ENCODE assay signal across 19 cellular contexts in genomic region chr1:65564493-65564892, GRCh38.
DNase-seq lines count a peak whose midpoint lies in the region; ATAC-seq and TF ChIP-seq lines count a peak whose summit lies in the region.
"Had no signal": no experiment of that assay in that cellular context is flagged by ENCODE, and none has a peak within 500 bp of the region (broad histone marks: within the 10 kb centered on the region; RNA-seq: fewer than 3 reads in every experiment).

No MANE protein-coding gene starts in this region.

- no peak for TF ChIP-seq CTCF in chondrocyte (IDR thresholded peaks at IDR 0.05)
- no peak for TF ChIP-seq CTCF in nephron progenitor cell (IDR thresholded peaks at IDR 0.05)
- TF ChIP-seq CTCF in upper lobe of left lung (IDR thresholded peaks at IDR 0.05), result no peak

- H3K9me3 Mint-ChIP-seq in chondrocyte (ENCODE audit: low read depth) (no peaks in the 10 kb centered on the region), nephron progenitor cell (peaks cover 12% of the 10 kb centered on the region)
- H3K9me3 Mint-ChIP-seq in activated CD4-positive, alpha-beta T cell treated with anti-CD3 and anti-CD28 coated beads, Interleukin-2, amount 10 ng/mL, durations not matched to agents 7 days and 5 days, result no peaks in the 10 kb centered on the region

- H3K36me3 Mint-ChIP-seq in chondrocyte (ENCODE audit: low read depth) (peaks cover 1% of the 10 kb centered on the region), nephron progenitor cell (ENCODE audit: low read depth) (peaks cover 5% of the 10 kb centered on the region)
- no peaks in the 10 kb centered on the region for H3K36me3 Mint-ChIP-seq in activated CD4-positive, alpha-beta T cell treated with anti-CD3 and anti-CD28 coated beads, Interleukin-2, amount 10 ng/mL, durations not matched to agents 7 days and 5 days (ENCODE audit: low read depth)

- H3K9ac ChIP-seq in HUES64 (ENCODE audit: low read depth, low read length), result peak overlapping the region; percentile 67; the same call in 1 of the 2 replicates

- no peak for TF ChIP-seq EP300 in upper lobe of left lung (IDR thresholded peaks at IDR 0.05)

- H3K4me3 ChIP-seq in HUES64 (ENCODE audit: low read length) (peak overlapping the region; percentile 47), upper lobe of left lung (no peak overlapping the region)
- H3K4me3 ChIP-seq: GM12878, PC-9 had no signal

- H3K27me3 Mint-ChIP-seq in chondrocyte (ENCODE audit: low read depth), result no peaks in the 10 kb centered on the region
- no peaks in the 10 kb centered on the region for H3K27me3 Mint-ChIP-seq in nephron progenitor cell (ENCODE audit: low read depth, poor library complexity)
- no peaks in the 10 kb centered on the region for H3K27me3 Mint-ChIP-seq in activated CD4-positive, alpha-beta T cell treated with anti-CD3 and anti-CD28 coated beads, Interleukin-2, amount 10 ng/mL, durations not matched to agents 7 days and 5 days

- H3K4me1 ChIP-seq in HUES64 (ENCODE audit: insufficient read depth, low read length) (0 out of 2 replicates have a peak, but pooled peaks cover 4% of the 10 kb centered on the region), upper lobe of left lung (no peaks in the 10 kb centered on the region)

- CTCF ChIA-PET in activated CD4-positive, alpha-beta T cell treated with anti-CD3 and anti-CD28 coated beads, Interleukin-2, amount 10 ng/mL, durations not matched to agents 7 days and 5 days (lab: Charles Lee), result no interaction called here

- H3K4me3 Mint-ChIP-seq in chondrocyte (ENCODE audit: unreplicated experiment), result peak overlapping the region; percentile 57
- H3K4me3 Mint-ChIP-seq in nephron progenitor cell, result peak overlapping the region; percentile 54
- H3K4me3 Mint-ChIP-seq in activated CD4-positive, alpha-beta T cell treated with anti-CD3 and anti-CD28 coated beads, Interleukin-2, amount 10 ng/mL, durations not matched to agents 7 days and 5 days, result no peak overlapping the region

- WGBS in HUES64, result 41% methylated on average over 7 of the region's 7 CpGs
- 80 to 98% methylated on average over 4 to 7 of the region's 7 CpGs for WGBS in upper lobe of left lung, 2 donors

- H3K4me1 Mint-ChIP-seq in chondrocyte (ENCODE audit: low read depth) (no peaks in the 10 kb centered on the region), nephron progenitor cell (no peaks in the 10 kb centered on the region)
- no peaks in the 10 kb centered on the region for H3K4me1 Mint-ChIP-seq in activated CD4-positive, alpha-beta T cell treated with anti-CD3 and anti-CD28 coated beads, Interleukin-2, amount 10 ng/mL, durations not matched to agents 7 days and 5 days

- intact Hi-C loops in Right ventricle myocardium inferior (cut with DNase I), result no loop called here

- H3K36me3 ChIP-seq in HUES64 (ENCODE audit: insufficient read depth, low read length) (no peaks in the 10 kb centered on the region), upper lobe of left lung (peaks cover 0 to 12% (median 0%) of the 10 kb centered on the region in 4 donors)

- H3K27ac Mint-ChIP-seq in chondrocyte (ENCODE audit: unreplicated experiment) (no peak overlapping the region), nephron progenitor cell (no peak overlapping the region)
- H3K27ac Mint-ChIP-seq in activated CD4-positive, alpha-beta T cell treated with anti-CD3 and anti-CD28 coated beads, Interleukin-2, amount 10 ng/mL, durations not matched to agents 7 days and 5 days, result no peak overlapping the region

- POLR2A ChIA-PET in activated CD4-positive, alpha-beta T cell treated with anti-CD3 and anti-CD28 coated beads, Interleukin-2, amount 10 ng/mL, durations not matched to agents 7 days and 5 days (lab: Charles Lee), result no interaction called here

- ATAC-seq in upper lobe of left lung (ENCODE audit: low FRiP score in 2 of 2), result no peak
- no peak for ATAC-seq in Right ventricle myocardium inferior
- ATAC-seq: GM12878, HepG2 had no signal

- H3K27ac ChIP-seq in HUES64 (ENCODE audit: low read depth, low read length), result no peak overlapping the region
- H3K27ac ChIP-seq in upper lobe of left lung, result no peak overlapping the region
- H3K27ac ChIP-seq: HL-60, PC-9 had no signal

- H3K9me3 ChIP-seq in HUES64 (ENCODE audit: insufficient read depth, low read depth, low read length), result no peaks in the 10 kb centered on the region
- H3K9me3 ChIP-seq in upper lobe of left lung, result no peaks in the 10 kb centered on the region

- TF ChIP-seq POLR2A in upper lobe of left lung (IDR thresholded peaks at IDR 0.05), result no peak

- DNase-seq in ELF-1 (ENCODE audit: low read depth, low spot score), result peak; percentile 10
- DNase-seq in chondrocyte (ENCODE audit: low spot score), result no peak
- no peak for DNase-seq in nephron progenitor cell
- no peak for DNase-seq in upper lobe of left lung
- no peak for DNase-seq in Right ventricle myocardium inferior (ENCODE audit: missing footprints)
- no peak for DNase-seq in amniotic stem cell (lab: John Stamatoyannopoulos, UW)
- no peak for DNase-seq in activated CD4-positive, alpha-beta T cell treated with anti-CD3 and anti-CD28 coated beads, Interleukin-2, amount 10 ng/mL, durations not matched to agents 7 days and 5 days
- DNase-seq: C1 segment of cervical spinal cord, DMS153, EL, MM.1S, NCI-H1105, NCI-H187 treated with DMSO at 0.1 percent for 48 hours, NCI-H524, PC-9 had no signal

- no peaks in the 10 kb centered on the region for H3K27me3 ChIP-seq in HUES64 (ENCODE audit: insufficient read depth, low read length)
- no peaks in the 10 kb centered on the region for H3K27me3 ChIP-seq in upper lobe of left lung
